In the genomic region with DNA sequence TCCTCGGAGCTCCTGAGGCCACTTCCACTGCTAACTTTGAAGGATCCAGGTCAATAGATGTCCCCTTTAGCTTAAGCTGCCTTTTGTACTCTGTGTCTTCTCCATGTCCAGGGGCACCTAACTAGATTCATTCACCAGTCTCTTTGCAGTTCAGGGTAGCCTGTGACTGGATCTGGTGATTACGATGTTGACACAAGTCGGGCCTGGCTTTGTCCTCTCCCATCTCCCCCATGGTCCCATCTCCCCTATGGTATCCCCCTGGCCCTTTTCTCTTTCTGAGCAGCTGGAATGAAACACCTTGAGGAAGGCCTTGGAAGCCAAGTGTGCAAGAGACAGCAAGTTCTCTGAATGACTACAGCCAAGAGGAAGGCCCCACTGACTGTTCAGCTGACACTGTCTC, we compare ENCODE assay signal across 22 cellular contexts.
"Had no signal": no experiment of that assay in that cellular context is flagged by ENCODE, and none has a peak within 500 bp of the region (broad histone marks: within the 10 kb centered on the region; RNA-seq: fewer than 3 reads in every experiment).

No MANE protein-coding gene starts in this region.

- H3K27ac Mint-ChIP-seq: dendritic cell treated with granulocyte-macrophage colony-stimulating factor and Interleukin-4, amounts not matched to agents 40 ng/mL and 50 ng/mL, for 4 days; effector memory CD8-positive, alpha-beta T cell had no signal

- H3K36me3 ChIP-seq: colonic mucosa, gastrocnemius medialis, gastroesophageal sphincter, heart left ventricle, heart right ventricle had no signal

- H3K4me3 ChIP-seq: colonic mucosa, coronary artery, dorsolateral prefrontal cortex, gastrocnemius medialis, gastroesophageal sphincter, heart left ventricle, heart right ventricle had no signal

- H3K4me1 ChIP-seq: colonic mucosa, foreskin keratinocyte, gastrocnemius medialis, gastroesophageal sphincter, heart left ventricle, heart right ventricle had no signal

- H3K9me3 ChIP-seq: colonic mucosa, gastrocnemius medialis, gastroesophageal sphincter, heart left ventricle, heart right ventricle had no signal

- H3K27me3 ChIP-seq: colonic mucosa, foreskin keratinocyte, gastrocnemius medialis, gastroesophageal sphincter, heart left ventricle had no signal

- H3K9me3 Mint-ChIP-seq: effector memory CD8-positive, alpha-beta T cell had no signal

- H3K27ac ChIP-seq: colonic mucosa, coronary artery, dorsolateral prefrontal cortex, epithelial cell of prostate, foreskin keratinocyte, gastrocnemius medialis, gastroesophageal sphincter, heart left ventricle, heart right ventricle had no signal

- H3K27me3 Mint-ChIP-seq: dendritic cell treated with granulocyte-macrophage colony-stimulating factor and Interleukin-4, amounts not matched to agents 40 ng/mL and 50 ng/mL, for 4 days; effector memory CD8-positive, alpha-beta T cell had no signal

- ATAC-seq: effector memory CD8-positive, alpha-beta T cell; esophagus mucosa; foreskin keratinocyte; gastrocnemius medialis; gastroesophageal sphincter; heart left ventricle; heart right ventricle had no signal

- DNase-seq: colonic mucosa; cortex of kidney; dermis blood vessel endothelial cell; dorsolateral prefrontal cortex; effector CD4-positive, alpha-beta T cell; effector CD8-positive, alpha-beta T cell; effector memory CD4-positive, alpha-beta T cell; effector memory CD8-positive, alpha-beta T cell; erythroblast; foreskin fibroblast; foreskin keratinocyte; foreskin melanocyte; gastrocnemius medialis; glutamatergic neuron; head of caudate nucleus; heart left ventricle; heart right ventricle had no signal

- H3K4me3 Mint-ChIP-seq: dendritic cell treated with granulocyte-macrophage colony-stimulating factor and Interleukin-4, amounts not matched to agents 40 ng/mL and 50 ng/mL, for 4 days; effector memory CD8-positive, alpha-beta T cell had no signal
